11 cellular contexts compared by ENCODE assay signal in genomic region chr6:168902075-168902474, GRCh38.
"Had no signal": no experiment of that assay in that cellular context is flagged by ENCODE, and none has a peak within 500 bp of the region (broad histone marks: within the 10 kb centered on the region; RNA-seq: fewer than 3 reads in every experiment).

No MANE protein-coding gene starts in this region.

- H3K36me3 ChIP-seq: HAP-1 had no signal

- ATAC-seq: GM23338, HCT116 had no signal

- FAIRE-seq: H1, H54 had no signal

- DNase-seq: GM23248, GOT3, H7, H9, HCEC 1CT, HFFc6 had no signal

- H3K27ac ChIP-seq: GM23248 had no signal

- H3K4me1 ChIP-seq: HAP-1 had no signal

- H3K4me3 ChIP-seq: GM23248, GM23338, HAP-1 had no signal

- H3K9me3 ChIP-seq: HAP-1 had no signal
